8 cellular contexts compared by ENCODE assay signal in the genomic region with DNA sequence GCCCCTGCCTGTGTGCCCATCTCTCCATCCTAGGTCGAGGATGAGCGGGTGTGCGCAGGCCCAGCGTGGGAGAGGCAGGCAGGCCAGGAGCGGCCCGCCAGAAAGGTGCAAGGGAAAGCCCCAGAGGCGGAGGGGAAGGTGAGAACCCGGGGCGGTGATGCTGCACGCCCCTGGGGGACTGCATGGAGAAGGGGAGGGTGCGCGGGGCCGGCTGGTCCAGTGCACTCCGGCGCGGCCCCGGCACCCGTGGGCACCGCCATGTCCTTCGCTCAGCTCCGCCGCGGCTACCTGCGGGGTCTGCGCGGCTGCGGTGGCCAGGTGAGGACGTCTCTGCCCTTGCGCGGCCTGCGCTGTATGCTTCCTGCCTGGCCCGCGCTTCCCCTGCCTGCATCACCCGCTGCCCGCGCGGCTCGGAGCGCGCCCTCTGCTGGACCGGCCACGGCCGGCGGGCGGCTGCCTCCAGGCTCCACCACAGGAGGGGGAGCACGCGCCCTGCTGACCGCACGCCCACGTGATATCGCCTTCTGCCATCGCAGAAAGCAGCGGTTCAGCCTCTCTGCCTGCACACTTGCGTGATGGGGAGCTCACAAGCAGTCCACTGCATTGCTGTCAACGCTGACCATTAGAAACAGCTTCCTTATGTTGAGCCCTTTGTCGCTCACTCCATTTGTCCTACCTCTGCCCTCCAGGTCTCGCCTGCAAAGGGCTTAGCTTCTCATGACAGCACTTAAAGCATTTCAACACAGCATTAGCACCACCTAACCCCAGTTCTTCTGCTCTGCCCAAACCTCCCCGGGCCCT.
A peak's percentile ranks its signal among the peaks of the same experiment; 100 is the strongest.
DNase-seq lines count a peak whose midpoint lies in the region; ATAC-seq, FAIRE-seq and TF ChIP-seq lines count a peak whose summit lies in the region.

No MANE protein-coding gene starts in this region.

- peak; percentile 86 to 99 for ATAC-seq in A549
- peak; percentile 88 for ATAC-seq in GM18519 (IDR thresholded peaks at IDR 0.05; ENCODE audit: low FRiP score, unreplicated experiment)
- ATAC-seq in HG03060 (IDR thresholded peaks at IDR 0.05; ENCODE audit: low read depth, unreplicated experiment), result peak; percentile 41
- ATAC-seq in Panc1, result peak; percentile 97
- peak; percentile 99 for ATAC-seq in Right ventricle myocardium superior (ENCODE audit: poor library complexity)

- peaks cover 2% of the 10 kb centered on the region for H3K4me1 Mint-ChIP-seq in progenitor cell of endocrine pancreas (ENCODE audit: low read depth)
- peaks cover 19% of the 10 kb centered on the region for H3K4me1 Mint-ChIP-seq in type B pancreatic cell (ENCODE audit: unreplicated experiment)

- H3K4me2 ChIP-seq in A549, result peak overlapping the region; percentile 44; the same call in 2 of the 3 replicates

- H3K27ac Mint-ChIP-seq in progenitor cell of endocrine pancreas, result peak overlapping the region; percentile 63
- peak overlapping the region; percentile 5 for H3K27ac Mint-ChIP-seq in type B pancreatic cell

- no peaks in the 10 kb centered on the region for H3K36me3 ChIP-seq in Panc1 (ENCODE audit: control insufficient read depth, insufficient read depth, low read length)

- no peak for FAIRE-seq in A549 (lab: Jason Lieb, UNC)

- in situ Hi-C loops in Panc1 (cut with HindIII; ENCODE audit: low pct_unique_long_range_greater_than_20kb, low sequenced_read_pairs), result no loop called here

- H3K4me3 ChIP-seq in A549 (no peak overlapping the region), Panc1 (ENCODE audit: low read depth in 2 of 2, low read length in 2 of 2) (peak overlapping the region in 1 of 2 experiments; percentile 18; a peak in 1 of 4 replicates)

- POLR2A ChIA-PET in A549 (lab: Yijun Ruan, JAX), result no interaction called here
- POLR2A ChIA-PET in Panc1 (lab: Charles Lee), result no interaction called here

- peak; percentile 35 to 69 for DNase-seq in A549 (ENCODE audit: low read depth in 1 of 2, low spot score in 1 of 2)
- DNase-seq in Panc1 (ENCODE audit: low read depth, low spot score), result no peak
- peak; percentile 56 for DNase-seq in activated naive CD4-positive, alpha-beta T cell treated with anti-CD3 and anti-CD28 coated beads, Interleukin-2, amount 50 U/mL, for 16 hours
- DNase-seq in Right ventricle myocardium superior, result peak; percentile 93
- DNase-seq in progenitor cell of endocrine pancreas (ENCODE audit: low spot score, unreplicated experiment), result peak; percentile 91
- peak; percentile 92 for DNase-seq in type B pancreatic cell (ENCODE audit: extremely low spot score, unreplicated experiment)

- TF ChIP-seq CTCF in A549 (IDR thresholded peaks at IDR 0.05), result peak; percentile 51
- peak; percentile 97 for TF ChIP-seq CTCF in Panc1 (IDR thresholded peaks at IDR 0.05)
- TF ChIP-seq CTCF in progenitor cell of endocrine pancreas (IDR thresholded peaks at IDR 0.05; ENCODE audit: unreplicated experiment), result peak; percentile 97
- peak; percentile 96 for TF ChIP-seq CTCF in type B pancreatic cell (conservative IDR thresholded peaks at IDR 0.05)

- H3K27ac ChIP-seq in A549 (peak overlapping the region in 1 of 2 experiments; percentile 42; a peak in 1 of 6 replicates), Panc1 (ENCODE audit: low read length) (no peak overlapping the region)

- no peak for TF ChIP-seq POLR2A in A549 (IDR thresholded peaks at IDR 0.05; ENCODE audit: low read length)

- H3K36me3 Mint-ChIP-seq in progenitor cell of endocrine pancreas (ENCODE audit: insufficient read depth), result no peaks in the 10 kb centered on the region
- no peaks in the 10 kb centered on the region for H3K36me3 Mint-ChIP-seq in type B pancreatic cell

- intact Hi-C loops in Panc1 (cut with micrococcal nuclease; ENCODE audit: unreplicated experiment) (loop anchor here (5.0 to 10.0 kb wide), 3 partner anchors 74 to 619 kb away; partner anchors contain the start of gene CXCL12), Right ventricle myocardium superior (cut with DNase I) (loop anchor here (5.0 kb wide), 3 partner anchors 71 to 639 kb away; no protein-coding TSS in a partner anchor)

- 24% methylated on average over 40 of the region's 58 CpGs for WGBS in A549 (ENCODE audit: missing lambda C conversion rate)

- peak; percentile 32 to 42; a peak in 3 of 5 replicates for TF ChIP-seq RAD21 in A549 (conservative IDR thresholded peaks at IDR 0.05 in 1 of 2, IDR thresholded peaks at IDR 0.05 in 1 of 2)

- H3K9me3 ChIP-seq in A549 (no peaks in the 10 kb centered on the region), Panc1 (ENCODE audit: control insufficient read depth, insufficient read depth, low read depth, low read length) (no peaks in the 10 kb centered on the region)

- 0 out of 3 replicates have a peak, but pooled peaks cover 6% of the 10 kb centered on the region for H3K4me1 ChIP-seq in A549
- no peaks in the 10 kb centered on the region for H3K4me1 ChIP-seq in Panc1 (ENCODE audit: control insufficient read depth, insufficient read depth, low read length)

- BruUV-seq in Panc1 (replicated peaks; lab: Mats Ljungman, UMichigan), result no TSS peak

- H3K9me3 Mint-ChIP-seq in progenitor cell of endocrine pancreas (ENCODE audit: low read depth) (no peaks in the 10 kb centered on the region), type B pancreatic cell (peaks cover 6% of the 10 kb centered on the region)

- no peak for TF ChIP-seq EP300 in A549 (IDR thresholded peaks at IDR 0.05)

- H3K4me3 Mint-ChIP-seq in progenitor cell of endocrine pancreas (ENCODE audit: low read depth), result peak overlapping the region; percentile 40
- H3K4me3 Mint-ChIP-seq in type B pancreatic cell, result peak overlapping the region; percentile 53

- CTCF ChIA-PET in A549 (lab: Yijun Ruan, JAX) (interaction anchor here (0.7 to 1.5 kb wide), 3 partner anchors 9 to 76 kb away, joined by 3 to 4 read pairs (median 3); no protein-coding TSS in a partner anchor), Panc1 (lab: Charles Lee) (no interaction called here)

- H3K27me3 Mint-ChIP-seq in progenitor cell of endocrine pancreas (peaks cover 58% of the 10 kb centered on the region), type B pancreatic cell (peaks cover 24% of the 10 kb centered on the region)

- peaks cover 6% of the 10 kb centered on the region; the same call in 1 of the 2 replicates for H3K27me3 ChIP-seq in Panc1 (ENCODE audit: control insufficient read depth, insufficient read depth, low read length)

TF ChIP-seq in A549, 52 proteins besides CTCF, POLR2A, EP300 and RAD21:
- TF ChIP-seq HEYL (CRISPR knock-in tag; IDR thresholded peaks at IDR 0.05) (no peak), USF2 (IDR thresholded peaks at IDR 0.05) (peak; percentile 86), SMC3 (IDR thresholded peaks at IDR 0.05) (peak; percentile 52), FOSB (CRISPR knock-in tag; IDR thresholded peaks at IDR 0.05) (no peak), MAX (IDR thresholded peaks at IDR 0.05) (peak; percentile 66), GATA3 (IDR thresholded peaks at IDR 0.05; ENCODE audit: borderline replicate concordance) (no peak), PBX3 (IDR thresholded peaks at IDR 0.05) (no peak), CHD2 (IDR thresholded peaks at IDR 0.05; ENCODE audit: low read length, partially characterized antibody) (no peak), RCOR1 (IDR thresholded peaks at IDR 0.05; ENCODE audit: low read depth, low read length) (no peak), E2F6 (IDR thresholded peaks at IDR 0.05; ENCODE audit: borderline replicate concordance, low read depth) (0 out of 2 replicates have a peak, but pooled peaks have one; percentile 24)

Comparison
In these comparisons a context has a peak if more than half of its experiments do, and no peak if none do; other contexts are left out.
1. ATAC-seq: peak in every context shown above with its lines; median percentile 99 in Right ventricle myocardium superior; 97 in Panc1; 92 in A549; 88 in GM18519; 41 in HG03060.